8 cellular contexts compared by ENCODE assay signal in the genomic region with DNA sequence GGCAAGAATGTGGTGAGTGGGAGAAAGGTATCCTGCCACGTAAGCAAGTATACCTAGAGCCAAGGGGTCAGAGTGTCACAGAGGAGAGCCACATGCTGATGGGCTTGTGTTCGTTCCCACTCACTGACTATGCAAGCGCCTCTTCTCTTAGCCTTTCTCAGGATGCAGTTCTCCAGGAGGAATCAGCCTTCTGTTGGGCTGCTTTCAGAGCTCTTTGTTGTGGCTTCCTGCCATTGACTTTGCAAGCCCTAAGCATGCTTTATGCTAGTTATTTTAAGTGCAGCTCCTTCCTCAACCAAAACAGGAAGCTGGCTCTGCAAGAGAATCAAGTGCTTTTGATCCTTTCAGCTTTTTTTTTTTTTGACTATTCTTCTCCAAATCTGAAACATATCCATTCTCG.
DNase-seq lines count a peak whose midpoint lies in the region.

No MANE protein-coding gene starts in this region.

- peak; percentile 5 for DNase-seq in stimulated activated CD8-positive, alpha-beta memory T cell treated with anti-CD3 and anti-CD28 coated beads, Interleukin-12 subunit alpha, Interleukin-12 subunit beta, amount 100 ng/mL, for 1 hour (ENCODE audit: low read depth)
- DNase-seq in stimulated activated CD8-positive, alpha-beta memory T cell treated with anti-CD3 and anti-CD28 coated beads, Interleukin-4, amount 100 ng/mL, for 48 hours: no peak
- no peak for DNase-seq in activated T-cell treated with anti-CD3 and anti-CD28 coated beads, Interleukin-2, amount 50 U/mL, for 24 hours
- DNase-seq in hippocampal formation (lab: John Stamatoyannopoulos, UW): peak; percentile 17 to 60
- DNase-seq in cerebellar nuclear complex (lab: John Stamatoyannopoulos, UW): no peak
- no peak for DNase-seq in LoVo (ENCODE audit: low spot score)
- no peak for DNase-seq in ACHN
- no peak for DNase-seq in NCI-H146 (lab: John Stamatoyannopoulos, UW)

- H3K27ac Mint-ChIP-seq in activated T-cell treated with anti-CD3 and anti-CD28 coated beads, Interleukin-2, amount 50 U/mL, for 24 hours: peak overlapping the region; percentile 78

- H3K9me3 Mint-ChIP-seq in activated T-cell treated with anti-CD3 and anti-CD28 coated beads, Interleukin-2, amount 50 U/mL, for 24 hours: peaks cover 5% of the 10 kb centered on the region

- H3K27me3 Mint-ChIP-seq in activated T-cell treated with anti-CD3 and anti-CD28 coated beads, Interleukin-2, amount 50 U/mL, for 24 hours: no peaks in the 10 kb centered on the region

- peaks cover 46% of the 10 kb centered on the region for H3K4me1 Mint-ChIP-seq in activated T-cell treated with anti-CD3 and anti-CD28 coated beads, Interleukin-2, amount 50 U/mL, for 24 hours (ENCODE audit: low read depth)

- in situ Hi-C loops in ACHN (cut with HindIII; ENCODE audit: low pct_ligation_motif_present, low pct_unique_long_range_greater_than_20kb, low sequenced_read_pairs): no loop called here

- H3K36me3 Mint-ChIP-seq in activated T-cell treated with anti-CD3 and anti-CD28 coated beads, Interleukin-2, amount 50 U/mL, for 24 hours (ENCODE audit: low read depth): peaks cover 64% of the 10 kb centered on the region

- H3K4me3 Mint-ChIP-seq in activated T-cell treated with anti-CD3 and anti-CD28 coated beads, Interleukin-2, amount 50 U/mL, for 24 hours: no peak overlapping the region

Comparison
In these comparisons a context has a peak if more than half of its experiments do, and no peak if none do; other contexts are left out.
1. DNase-seq: peak in stimulated activated CD8-positive, alpha-beta memory T cell treated with anti-CD3 and anti-CD28 coated beads, Interleukin-12 subunit alpha, Interleukin-12 subunit beta, amount 100 ng/mL, for 1 hour (single experiment) and hippocampal formation (2 of 2); none in stimulated activated CD8-positive, alpha-beta memory T cell treated with anti-CD3 and anti-CD28 coated beads, Interleukin-4, amount 100 ng/mL, for 48 hours (single experiment), activated T-cell treated with anti-CD3 and anti-CD28 coated beads, Interleukin-2, amount 50 U/mL, for 24 hours (single experiment), cerebellar nuclear complex (0 of 2), LoVo (single experiment), ACHN (single experiment) and NCI-H146 (single experiment).